Comparison of ENCODE assay signal across 1 cellular context in genomic region chr2:72135921-72136320, GRCh38.
TF ChIP-seq lines count a peak whose summit lies in the region.

No MANE protein-coding gene starts in this region.

TF ChIP-seq in H1, 55 proteins besides CTCF, POLR2A, EP300 and RAD21:
- TF ChIP-seq SIRT6 (IDR thresholded peaks at IDR 0.05; ENCODE audit: low read length) = no peak
- TF ChIP-seq, protein P1, sequence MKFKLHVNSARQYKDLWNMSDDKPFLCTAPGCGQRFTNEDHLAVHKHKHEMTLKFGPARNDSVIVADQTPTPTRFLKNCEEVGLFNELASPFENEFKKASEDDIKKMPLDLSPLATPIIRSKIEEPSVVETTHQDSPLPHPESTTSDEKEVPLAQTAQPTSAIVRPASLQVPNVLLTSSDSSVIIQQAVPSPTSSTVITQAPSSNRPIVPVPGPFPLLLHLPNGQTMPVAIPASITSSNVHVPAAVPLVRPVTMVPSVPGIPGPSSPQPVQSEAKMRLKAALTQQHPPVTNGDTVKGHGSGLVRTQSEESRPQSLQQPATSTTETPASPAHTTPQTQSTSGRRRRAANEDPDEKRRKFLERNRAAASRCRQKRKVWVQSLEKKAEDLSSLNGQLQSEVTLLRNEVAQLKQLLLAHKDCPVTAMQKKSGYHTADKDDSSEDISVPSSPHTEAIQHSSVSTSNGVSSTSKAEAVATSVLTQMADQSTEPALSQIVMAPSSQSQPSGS (IDR thresholded peaks at IDR 0.05; ENCODE audit: low read length) = no peak
- no peak for TF ChIP-seq TBP (IDR thresholded peaks at IDR 0.05; ENCODE audit: low read depth, low read length)
- no peak for TF ChIP-seq SP1 (IDR thresholded peaks at IDR 0.05; ENCODE audit: low read depth, low read length)
- TF ChIP-seq SRF (IDR thresholded peaks at IDR 0.05; ENCODE audit: low read depth, low read length) = no peak
- no peak for TF ChIP-seq RXRA (IDR thresholded peaks at IDR 0.05; ENCODE audit: insufficient read depth, low read depth, low read length)
- no peak for TF ChIP-seq CREB1 (IDR thresholded peaks at IDR 0.05)
- TF ChIP-seq FOSL1 (IDR thresholded peaks at IDR 0.05; ENCODE audit: insufficient read depth, low read depth, low read length) = no peak
- no peak for TF ChIP-seq E2F6 (IDR thresholded peaks at IDR 0.05)
- no peak for TF ChIP-seq YY1 (IDR thresholded peaks at IDR 0.05; ENCODE audit: low read depth, low read length)
- no peak for TF ChIP-seq SUZ12 (IDR thresholded peaks at IDR 0.05; ENCODE audit: low read length)
- TF ChIP-seq EZH2 (IDR thresholded peaks at IDR 0.05; ENCODE audit: low read depth, low read length, severe bottlenecking) = no peak
- TF ChIP-seq KDM5A (IDR thresholded peaks at IDR 0.05; ENCODE audit: low read length) = no peak
- TF ChIP-seq SP2 (IDR thresholded peaks at IDR 0.05; ENCODE audit: low read length) = no peak
- TF ChIP-seq JUND (IDR thresholded peaks at IDR 0.05; ENCODE audit: low read length) = no peak
TF ChIP-seq in H1: peak in this region for 0.
